In the genomic region with DNA sequence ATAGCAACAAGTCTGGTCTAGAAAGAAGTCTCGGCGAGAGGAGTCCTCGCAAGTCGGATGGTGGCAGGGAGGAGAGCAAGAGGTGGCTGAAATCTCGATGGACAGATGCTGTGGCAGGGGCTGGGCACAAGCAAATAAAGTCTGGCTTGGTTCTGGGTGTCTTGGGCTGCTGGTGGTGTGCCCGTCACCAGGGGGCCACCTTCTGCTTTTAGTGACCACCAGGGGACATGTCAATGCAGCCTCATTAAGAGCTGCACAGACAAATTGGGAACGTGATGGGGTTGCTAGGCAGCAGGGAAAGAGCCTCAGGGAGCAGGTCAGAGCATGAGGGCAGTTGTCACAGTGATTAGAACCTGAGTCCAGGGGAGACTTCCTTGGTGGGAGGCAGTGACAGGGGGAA, we compare ENCODE assay signal across 1 cellular context.
TF ChIP-seq lines count a peak whose summit lies in the region.

No MANE protein-coding gene starts in this region.

TF ChIP-seq in K562, 482 proteins besides CTCF, POLR2A, EP300 and RAD21 (continued from another document):
- TF ChIP-seq, protein P1, sequence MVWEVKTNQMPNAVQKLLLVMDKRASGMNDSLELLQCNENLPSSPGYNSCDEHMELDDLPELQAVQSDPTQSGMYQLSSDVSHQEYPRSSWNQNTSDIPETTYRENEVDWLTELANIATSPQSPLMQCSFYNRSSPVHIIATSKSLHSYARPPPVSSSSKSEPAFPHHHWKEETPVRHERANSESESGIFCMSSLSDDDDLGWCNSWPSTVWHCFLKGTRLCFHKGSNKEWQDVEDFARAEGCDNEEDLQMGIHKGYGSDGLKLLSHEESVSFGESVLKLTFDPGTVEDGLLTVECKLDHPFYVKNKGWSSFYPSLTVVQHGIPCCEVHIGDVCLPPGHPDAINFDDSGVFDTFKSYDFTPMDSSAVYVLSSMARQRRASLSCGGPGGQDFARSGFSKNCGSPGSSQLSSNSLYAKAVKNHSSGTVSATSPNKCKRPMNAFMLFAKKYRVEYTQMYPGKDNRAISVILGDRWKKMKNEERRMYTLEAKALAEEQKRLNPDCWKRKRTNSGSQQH (CRISPR knock-in tag; IDR thresholded peaks at IDR 0.05) = no peak
- TF ChIP-seq ZFP91 (CRISPR knock-in tag; IDR thresholded peaks at IDR 0.05) = no peak
- TF ChIP-seq HNRNPK (IDR thresholded peaks at IDR 0.05; ENCODE audit: low read depth, low read length, poor library complexity, severe bottlenecking) = no peak
TF ChIP-seq in K562: peak in this region for 1.
